ENCODE assay signal across 12 cellular contexts in genomic region chr15:63211549-63211948, GRCh38. TPM values are rescaled to one million over a fixed set of nuclear protein-coding genes. Genes with fewer than 3 reads are reported as not detected.
DNase-seq lines count a peak whose midpoint lies in the region; ATAC-seq and TF ChIP-seq lines count a peak whose summit lies in the region.
"Had no signal": no experiment of that assay in that cellular context is flagged by ENCODE, and none has a peak within 500 bp of the region (broad histone marks: within the 10 kb centered on the region; RNA-seq: fewer than 3 reads in every experiment).

No MANE protein-coding gene starts in this region.

- H3K27ac Mint-ChIP-seq in activated CD4-positive, alpha-beta T cell treated with anti-CD3 and anti-CD28 coated beads, Interleukin-2, amount 10 ng/mL, durations not matched to agents 24 days and 14 days, result peak overlapping the region; percentile 94
- peak overlapping the region; percentile 95 for H3K27ac Mint-ChIP-seq in stimulated activated naive B cell treated with anti-CD40 and anti-IgM and Interleukin-4, amounts not matched to agents 10 μg/mL and 1 μg/mL and 100 μg/mL, for 72 hours

- no peaks in the 10 kb centered on the region for H3K9me3 ChIP-seq in SJSA1 (replicated peaks)
- H3K9me3 ChIP-seq: MG63 had no signal

- H3K27me3 ChIP-seq in SJSA1 (replicated peaks) (no peaks in the 10 kb centered on the region), dorsolateral prefrontal cortex (no peaks in the 10 kb centered on the region)
- H3K27me3 ChIP-seq: MG63 had no signal

- H3K27ac ChIP-seq in SJSA1 (peak overlapping the region; percentile 37), dorsolateral prefrontal cortex (peak overlapping the region in 55 of 59 donors; percentile 6 to 96 (median 89))

- H3K4me1 Mint-ChIP-seq in activated CD4-positive, alpha-beta T cell treated with anti-CD3 and anti-CD28 coated beads, Interleukin-2, amount 10 ng/mL, durations not matched to agents 24 days and 14 days, result peaks cover 72% of the 10 kb centered on the region
- H3K4me1 Mint-ChIP-seq in stimulated activated naive B cell treated with anti-CD40 and anti-IgM and Interleukin-4, amounts not matched to agents 10 μg/mL and 1 μg/mL and 100 μg/mL, for 72 hours, result peaks cover 53 to 87% of the 10 kb centered on the region in 2 donors

- DNase-seq in activated CD4-positive, alpha-beta T cell treated with anti-CD3 and anti-CD28 coated beads, Interleukin-2, amount 10 ng/mL, durations not matched to agents 24 days and 14 days, result no peak
- DNase-seq in activated CD4-positive, alpha-beta T cell treated with anti-CD3 and anti-CD28 coated beads for 48 hours, result no peak
- DNase-seq in SJSA1 (ENCODE audit: low read depth in 1 of 2, low spot score in 2 of 2) (no peak), dorsolateral prefrontal cortex (no peak), NCI-H774 (lab: John Stamatoyannopoulos, UW) (no peak), cerebellar cortex (ENCODE audit: low spot score) (no peak)
- no peak for DNase-seq in stimulated activated naive B cell treated with anti-CD40 and anti-IgM and Interleukin-4, amounts not matched to agents 10 μg/mL and 1 μg/mL and 100 μg/mL, for 72 hours
- DNase-seq: activated gamma-delta T cell treated with Interleukin-2 at 50 U/mL for 16 hours, MG63, occipital lobe, T1000 had no signal

- no peak overlapping the region for H3K4me3 ChIP-seq in SJSA1
- no peak overlapping the region for H3K4me3 ChIP-seq in dorsolateral prefrontal cortex
- H3K4me3 ChIP-seq: MG63 had no signal

- intact Hi-C loops in activated CD4-positive, alpha-beta T cell treated with anti-CD3 and anti-CD28 coated beads, Interleukin-2, amount 10 ng/mL, durations not matched to agents 24 days and 14 days (cut with micrococcal nuclease), result loop anchor here (2.0 to 5.0 kb wide), 3 partner anchors 36 to 291 kb away; partner anchors contain the start of genes RPS27L and USP3
- intact Hi-C loops in dorsolateral prefrontal cortex (cut with DNase I), result no loop called here

- H3K9me3 Mint-ChIP-seq in activated CD4-positive, alpha-beta T cell treated with anti-CD3 and anti-CD28 coated beads, Interleukin-2, amount 10 ng/mL, durations not matched to agents 24 days and 14 days, result peaks cover 12% of the 10 kb centered on the region
- no peaks in the 10 kb centered on the region for H3K9me3 Mint-ChIP-seq in stimulated activated naive B cell treated with anti-CD40 and anti-IgM and Interleukin-4, amounts not matched to agents 10 μg/mL and 1 μg/mL and 100 μg/mL, for 72 hours

- peaks cover 47% of the 10 kb centered on the region for H3K4me1 ChIP-seq in SJSA1 (replicated peaks)

- H3K4me3 Mint-ChIP-seq in activated CD4-positive, alpha-beta T cell treated with anti-CD3 and anti-CD28 coated beads, Interleukin-2, amount 10 ng/mL, durations not matched to agents 24 days and 14 days, result peak overlapping the region; percentile 56
- H3K4me3 Mint-ChIP-seq in stimulated activated naive B cell treated with anti-CD40 and anti-IgM and Interleukin-4, amounts not matched to agents 10 μg/mL and 1 μg/mL and 100 μg/mL, for 72 hours, result peak overlapping the region in 1 of 2 donors; percentile 74

- peak in 1 of 2 donors; percentile 20 for ATAC-seq in stimulated activated naive B cell treated with anti-CD40 and anti-IgM and Interleukin-4, amounts not matched to agents 10 μg/mL and 1 μg/mL and 100 μg/mL, for 72 hours (replicated peaks)
- ATAC-seq in HG03196 (IDR thresholded peaks at IDR 0.05; ENCODE audit: unreplicated experiment), result no peak

- H3K36me3 Mint-ChIP-seq in activated CD4-positive, alpha-beta T cell treated with anti-CD3 and anti-CD28 coated beads, Interleukin-2, amount 10 ng/mL, durations not matched to agents 24 days and 14 days (ENCODE audit: low read depth), result peaks cover 50% of the 10 kb centered on the region
- peaks cover 29 to 50% of the 10 kb centered on the region in 2 donors for H3K36me3 Mint-ChIP-seq in stimulated activated naive B cell treated with anti-CD40 and anti-IgM and Interleukin-4, amounts not matched to agents 10 μg/mL and 1 μg/mL and 100 μg/mL, for 72 hours

- no peak for TF ChIP-seq CTCF in dorsolateral prefrontal cortex (IDR thresholded peaks at IDR 0.05 in 54 of 56, conservative IDR thresholded peaks at IDR 0.05 in 2 of 56; ENCODE audit: low read depth in 1 of 56, partially characterized antibody in 56 of 56)

- no peaks in the 10 kb centered on the region for H3K27me3 Mint-ChIP-seq in activated CD4-positive, alpha-beta T cell treated with anti-CD3 and anti-CD28 coated beads, Interleukin-2, amount 10 ng/mL, durations not matched to agents 24 days and 14 days
- no peaks in the 10 kb centered on the region for H3K27me3 Mint-ChIP-seq in stimulated activated naive B cell treated with anti-CD40 and anti-IgM and Interleukin-4, amounts not matched to agents 10 μg/mL and 1 μg/mL and 100 μg/mL, for 72 hours

- H3K36me3 ChIP-seq in SJSA1, result peaks cover 4% of the 10 kb centered on the region; the same call in 1 of the 2 replicates
- H3K36me3 ChIP-seq: MG63 had no signal

RNA-seq across cellular contexts. Expression of gene RAB8B, which starts 22.1 kb away (rescaled TPM):
- total RNA-seq in activated CD4-positive, alpha-beta T cell treated with anti-CD3 and anti-CD28 coated beads, Interleukin-2, amount 10 ng/mL, durations not matched to agents 24 days and 14 days, result 186 and 187 TPM in 2 replicates
- total RNA-seq in SJSA1 (2014; rRNA removed; shearing (Covaris generic)), result 66.8 and 75.1 TPM in 2 replicates
- total RNA-seq in dorsolateral prefrontal cortex, result 10 to 100 TPM; 22.5 to 54.3 (median 36.0) TPM

RNA-seq across cellular contexts. Expression of gene RPS27L, which starts 54.3 kb away (rescaled TPM):
- 167 and 179 TPM in 2 replicates for total RNA-seq in activated CD4-positive, alpha-beta T cell treated with anti-CD3 and anti-CD28 coated beads, Interleukin-2, amount 10 ng/mL, durations not matched to agents 24 days and 14 days
- 122 and 148 TPM in 2 replicates for total RNA-seq in SJSA1 (2014; rRNA removed; shearing (Covaris generic))
- 10 to 100 TPM; 35.0 to 86.0 (median 57.2) TPM for total RNA-seq in dorsolateral prefrontal cortex
